10 cellular contexts compared by ENCODE assay signal in genomic region chr4:56786955-56787354, GRCh38. TPM values are rescaled to one million over a fixed set of nuclear protein-coding genes. Genes with fewer than 3 reads are reported as not detected.
A peak's percentile ranks its signal among the peaks of the same experiment; 100 is the strongest.
DNase-seq lines count a peak whose midpoint lies in the region; ATAC-seq and TF ChIP-seq lines count a peak whose summit lies in the region.
"Had no signal": no experiment of that assay in that cellular context is flagged by ENCODE, and none has a peak within 500 bp of the region (broad histone marks: within the 10 kb centered on the region; RNA-seq: fewer than 3 reads in every experiment).

No MANE protein-coding gene starts in this region.

- no peaks in the 10 kb centered on the region for H3K4me1 ChIP-seq in GM23248 (ENCODE audit: insufficient read depth)
- H3K4me1 ChIP-seq: suprapubic skin had no signal

- no peaks in the 10 kb centered on the region for H3K9me3 ChIP-seq in GM23248 (ENCODE audit: low read depth)
- H3K9me3 ChIP-seq: suprapubic skin had no signal

- no peaks in the 10 kb centered on the region for H3K79me2 ChIP-seq in GM23248 (ENCODE audit: insufficient read depth)

- no peak overlapping the region for H3K9ac ChIP-seq in GM23248

- H3K4me2 ChIP-seq in GM23248 (ENCODE audit: unreplicated experiment), result no peak overlapping the region

- peak; percentile 76 for DNase-seq in GM23248
- peak; percentile 78 for DNase-seq in cardiac septum (ENCODE audit: low spot score)
- peak; percentile 6 for DNase-seq in retina
- no peak for DNase-seq in NCI-H2196 treated with DMSO at 0.1 percent for 48 hours (lab: John Stamatoyannopoulos, UW; ENCODE audit: unreplicated experiment)
- DNase-seq: activated CD4-positive, alpha-beta T cell treated with anti-CD3 and anti-CD28 coated beads for 4 hours had no signal

- in situ Hi-C loops in GM23248 (cut with MboI), result no loop called here

- no peak overlapping the region for H2AFZ ChIP-seq in GM23248

- H3K36me3 ChIP-seq in GM23248 (ENCODE audit: low read depth), result no peaks in the 10 kb centered on the region
- H3K36me3 ChIP-seq: suprapubic skin had no signal

- peaks cover 44% of the 10 kb centered on the region for H3K27me3 ChIP-seq in GM23248 (replicated peaks; ENCODE audit: insufficient read depth)
- H3K27me3 ChIP-seq: suprapubic skin had no signal

- intact Hi-C loops in cardiac septum (cut with DNase I), result no loop called here

- ATAC-seq in SK-N-SH treated with all-trans-retinoic acid at 6 μM for 48 hours (peak; percentile 64), HG03378 (IDR thresholded peaks at IDR 0.05; ENCODE audit: unreplicated experiment) (no peak), HG02981 (IDR thresholded peaks at IDR 0.05; ENCODE audit: unreplicated experiment) (no peak), GM21367 (IDR thresholded peaks at IDR 0.05; ENCODE audit: unreplicated experiment) (no peak)

- H3K27ac ChIP-seq in GM23248, result no peak overlapping the region
- H3K27ac ChIP-seq: suprapubic skin had no signal

- no peaks in the 10 kb centered on the region for H4K20me1 ChIP-seq in GM23248 (ENCODE audit: insufficient read depth)

- H3K4me3 ChIP-seq in GM23248, result no peak overlapping the region
- H3K4me3 ChIP-seq: suprapubic skin had no signal

- 0 out of 2 replicates have a peak, but pooled peaks cover 3% of the 10 kb centered on the region for H3F3A ChIP-seq in GM23248 (ENCODE audit: insufficient read depth)

- H3K9me2 ChIP-seq in GM23248 (ENCODE audit: insufficient read depth), result no peaks in the 10 kb centered on the region

- 0 to 2% methylated on average over 9 of the region's 9 CpGs for WGBS in GM23248 (ENCODE audit: low coverage in 1 of 2, low lambda C conversion rate in 2 of 2, missing lambda C conversion rate in 2 of 2), 2 experiments

TF ChIP-seq in SK-N-SH treated with all-trans-retinoic acid at 6 μM for 48 hours, 23 proteins besides CTCF, POLR2A, EP300 and RAD21:
- no peak for TF ChIP-seq ARNTL (CRISPR knock-in tag; IDR thresholded peaks at IDR 0.05; ENCODE audit: borderline replicate concordance, low read depth)

RNA-seq across cellular contexts. Expression of gene SPINK2, which starts 34.5 kb away (rescaled TPM):
- total RNA-seq in GM23248 (2014; rRNA removed; shearing (Covaris generic)), result not detected in 2 replicates
- not detected in 2 replicates for polyA plus RNA-seq in GM23248 (2016; fragmentation: Nextera tagmentation; extraction: Ambion mirVana)
- total RNA-seq in cardiac septum, result not detected
- total RNA-seq: suprapubic skin had no signal
